ENCODE assay signal across 8 cellular contexts in genomic region chr1:155562581-155563376, GRCh38. TPM values are rescaled to one million over a fixed set of nuclear protein-coding genes. Genes with fewer than 3 reads are reported as not detected.
DNase-seq lines count a peak whose midpoint lies in the region; ATAC-seq, FAIRE-seq and TF ChIP-seq lines count a peak whose summit lies in the region.

ASH1L (minus strand) TSS chr1:155562803; CDS start chr1:155521519, 41,284 bp downstream.

- in situ Hi-C loops in ACHN (cut with HindIII; ENCODE audit: low pct_ligation_motif_present, low pct_unique_long_range_greater_than_20kb, low sequenced_read_pairs) = no loop called here

- no peak for TF ChIP-seq CTCF in WTC11 (IDR thresholded peaks at IDR 0.05)
- no peak for TF ChIP-seq CTCF in bronchial epithelial cell (IDR thresholded peaks at IDR 0.05; ENCODE audit: insufficient read depth, low read length, severe bottlenecking)
- TF ChIP-seq CTCF in smooth muscle cell (IDR thresholded peaks at IDR 0.05; ENCODE audit: borderline replicate concordance, insufficient read depth, poor library complexity, severe bottlenecking) = no peak

- H3K36me3 Mint-ChIP-seq in WTC11 = 0 out of 2 replicates have a peak, but pooled peaks cover 5% of the 10 kb centered on the region

- POLR2A ChIA-PET in WTC11 (lab: Charles Lee) = no interaction called here

- peaks cover 33% of the 10 kb centered on the region for H4K20me1 ChIP-seq in smooth muscle cell (ENCODE audit: low read depth)

- H3K4me1 ChIP-seq in smooth muscle cell (ENCODE audit: low read depth) = peaks cover 15% of the 10 kb centered on the region

- H3K9ac ChIP-seq in smooth muscle cell (ENCODE audit: low read depth) = peak within 1 kb of the TSS; percentile 97

- H3K27me3 Mint-ChIP-seq in WTC11 (ENCODE audit: low read depth) = no peaks in the 10 kb centered on the region

- peak within 1 kb of the TSS; percentile 98 for H3K27ac ChIP-seq in smooth muscle cell (ENCODE audit: low read depth)

- ATAC-seq in GM18909 (IDR thresholded peaks at IDR 0.05; ENCODE audit: poor library complexity, unreplicated experiment) (peak; percentile 76), HG03159 (IDR thresholded peaks at IDR 0.05; ENCODE audit: unreplicated experiment) (peak; percentile 64), WTC11 (peak; percentile 83)

- no peak for FAIRE-seq in bronchial epithelial cell (lab: Jason Lieb, UNC)

- DNase-seq in ACHN = peak; percentile 91
- peak; percentile 84 for DNase-seq in NCI-H226
- DNase-seq in WTC11 (ENCODE audit: low spot score) = peak; percentile 92
- DNase-seq in bronchial epithelial cell (ENCODE audit: low read depth) = peak; percentile 77
- DNase-seq in iPS-NIHi7 (ENCODE audit: extremely low spot score) = peak; percentile 92
- DNase-seq in smooth muscle cell (lab: John Stamatoyannopoulos, UW; ENCODE audit: unreplicated experiment) = peak; percentile 98

- H3K9me3 Mint-ChIP-seq in WTC11 = no peaks in the 10 kb centered on the region

- CTCF ChIA-PET in WTC11 (lab: Charles Lee) = no interaction called here

- H3K9me3 ChIP-seq in smooth muscle cell (replicated peaks; ENCODE audit: low read depth) = no peaks in the 10 kb centered on the region

- peak within 1 kb of the TSS; percentile 99 for H3K4me3 Mint-ChIP-seq in WTC11

- H3K27me3 ChIP-seq in bronchial epithelial cell (ENCODE audit: control insufficient read depth, insufficient read depth, low read length) = no peaks in the 10 kb centered on the region
- no peaks in the 10 kb centered on the region for H3K27me3 ChIP-seq in smooth muscle cell (ENCODE audit: low read depth)

- peaks cover 5% of the 10 kb centered on the region for H3F3A ChIP-seq in smooth muscle cell (ENCODE audit: low read depth)

- H3K36me3 ChIP-seq in bronchial epithelial cell (ENCODE audit: control insufficient read depth, insufficient read depth, low read length) = peaks cover 1% of the 10 kb centered on the region
- no peaks in the 10 kb centered on the region for H3K36me3 ChIP-seq in smooth muscle cell (ENCODE audit: low read depth)

- peaks cover 17% of the 10 kb centered on the region for H3K4me1 Mint-ChIP-seq in WTC11

- peaks cover 72% of the 10 kb centered on the region for H3K79me2 ChIP-seq in smooth muscle cell (ENCODE audit: low read depth)

- H2AFZ ChIP-seq in smooth muscle cell (ENCODE audit: low read depth) = peak within 1 kb of the TSS; percentile 95

- H3K4me2 ChIP-seq in smooth muscle cell = peak within 1 kb of the TSS; percentile 88

- peak within 1 kb of the TSS; percentile 70 for H3K4me3 ChIP-seq in bronchial epithelial cell (ENCODE audit: low read depth, low read length)
- H3K4me3 ChIP-seq in smooth muscle cell = peak within 1 kb of the TSS; percentile 96

- peak within 1 kb of the TSS; percentile 99 for H3K27ac Mint-ChIP-seq in WTC11

- 0% methylated on average over 55 of the region's 87 CpGs for WGBS in smooth muscle cell (ENCODE audit: low lambda C conversion rate)

TF ChIP-seq in WTC11, 78 proteins besides CTCF, POLR2A, EP300 and RAD21 (continues in another document):
- TF ChIP-seq MLX (CRISPR knock-in tag; IDR thresholded peaks at IDR 0.05) = no peak
- 0 out of 2 replicates have a peak, but pooled peaks have one; percentile 36 for TF ChIP-seq USF1 (CRISPR knock-in tag; IDR thresholded peaks at IDR 0.05)
- TF ChIP-seq HMGA2 (CRISPR knock-in tag; IDR thresholded peaks at IDR 0.05) = no peak
- peak; percentile 82 for TF ChIP-seq MYBL2 (CRISPR knock-in tag; IDR thresholded peaks at IDR 0.05)
- TF ChIP-seq SOX15 (CRISPR knock-in tag; IDR thresholded peaks at IDR 0.05) = no peak
- TF ChIP-seq NR2C2 (CRISPR knock-in tag; IDR thresholded peaks at IDR 0.05) = no peak
- 0 out of 2 replicates have a peak, but pooled peaks have one; percentile 56 for TF ChIP-seq RELA (CRISPR knock-in tag; IDR thresholded peaks at IDR 0.05; ENCODE audit: borderline replicate concordance)
- TF ChIP-seq OVOL2 (CRISPR knock-in tag; IDR thresholded peaks at IDR 0.05; ENCODE audit: borderline replicate concordance) = no peak
- no peak for TF ChIP-seq GRHL2 (CRISPR knock-in tag; IDR thresholded peaks at IDR 0.05; ENCODE audit: insufficient replicate concordance, severe bottlenecking)
- no peak for TF ChIP-seq STAT6 (CRISPR knock-in tag; conservative IDR thresholded peaks at IDR 0.05; ENCODE audit: low read depth)
- TF ChIP-seq JUN (CRISPR knock-in tag; IDR thresholded peaks at IDR 0.05) = peak; percentile 80; the same call in 1 of the 2 replicates
- TF ChIP-seq ETV6 (CRISPR knock-in tag; IDR thresholded peaks at IDR 0.05) = peak; percentile 48; the same call in 1 of the 2 replicates
- no peak for TF ChIP-seq TCF7 (CRISPR knock-in tag; IDR thresholded peaks at IDR 0.05; ENCODE audit: low read depth)
- no peak for TF ChIP-seq TP53 (CRISPR knock-in tag; IDR thresholded peaks at IDR 0.05)
- TF ChIP-seq FOXP4 (CRISPR knock-in tag; IDR thresholded peaks at IDR 0.05) = peak; percentile 84; the same call in 1 of the 2 replicates
- peak; percentile 6; the same call in 1 of the 2 replicates for TF ChIP-seq KAT7 (CRISPR knock-in tag; IDR thresholded peaks at IDR 0.05; ENCODE audit: borderline replicate concordance)
- no peak for TF ChIP-seq TEAD4 (CRISPR knock-in tag; IDR thresholded peaks at IDR 0.05)
- peak; percentile 39; the same call in 1 of the 2 replicates for TF ChIP-seq SP1 (CRISPR knock-in tag; conservative IDR thresholded peaks at IDR 0.05)
- TF ChIP-seq NR3C1 (CRISPR knock-in tag; conservative IDR thresholded peaks at IDR 0.05; ENCODE audit: low read depth) = no peak
- TF ChIP-seq SMAD4 (CRISPR knock-in tag; IDR thresholded peaks at IDR 0.05) = no peak
- no peak for TF ChIP-seq NR1H2 (CRISPR knock-in tag; IDR thresholded peaks at IDR 0.05)
- no peak for TF ChIP-seq E2F5 (CRISPR knock-in tag; IDR thresholded peaks at IDR 0.05)
- 0 out of 2 replicates have a peak, but pooled peaks have one; percentile 23 for TF ChIP-seq ZNF219 (CRISPR knock-in tag; IDR thresholded peaks at IDR 0.05; ENCODE audit: borderline replicate concordance)

RNA-seq across cellular contexts. Expression of gene ASH1L, which starts in this region (rescaled TPM):
- 26.6 to 29.3 TPM (median 27.0 TPM) in 3 replicates for total RNA-seq in WTC11 (2021)
- total RNA-seq in bronchial epithelial cell = 15.0 and 23.3 TPM in 2 replicates
- 34.0 and 38.7 TPM in 2 replicates for total RNA-seq in smooth muscle cell
- 9.2 and 15.0 TPM in 2 replicates for polyA plus RNA-seq in smooth muscle cell

Comparison
In these comparisons a context has a peak if more than half of its experiments do, and no peak if none do; other contexts are left out.
1. Peak in every context shown above with its lines: DNase-seq, ATAC-seq, H3K4me3 ChIP-seq and H3K27ac ChIP-seq.